ENCODE assay signal across 9 cellular contexts in genomic region chr11:75913984-75914383, GRCh38.
"Had no signal": no experiment of that assay in that cellular context is flagged by ENCODE, and none has a peak within 500 bp of the region (broad histone marks: within the 10 kb centered on the region; RNA-seq: fewer than 3 reads in every experiment).

No MANE protein-coding gene starts in this region.

- ATAC-seq: GM23338 had no signal

- H3K27ac ChIP-seq: KMS-11 had no signal

- H3K4me3 ChIP-seq: GM23338 had no signal

- FAIRE-seq: H1, HTR-8/SVneo had no signal

- H3K9ac ChIP-seq: KMS-11 had no signal

- H2AFZ ChIP-seq: GM23338 had no signal

- DNase-seq: H9, HCEC 1CT, HFFc6, IMR-90, KBM-7 had no signal

- H3K4me2 ChIP-seq: GM23338, KMS-11 had no signal
